11 cellular contexts compared by ENCODE assay signal in the genomic region with DNA sequence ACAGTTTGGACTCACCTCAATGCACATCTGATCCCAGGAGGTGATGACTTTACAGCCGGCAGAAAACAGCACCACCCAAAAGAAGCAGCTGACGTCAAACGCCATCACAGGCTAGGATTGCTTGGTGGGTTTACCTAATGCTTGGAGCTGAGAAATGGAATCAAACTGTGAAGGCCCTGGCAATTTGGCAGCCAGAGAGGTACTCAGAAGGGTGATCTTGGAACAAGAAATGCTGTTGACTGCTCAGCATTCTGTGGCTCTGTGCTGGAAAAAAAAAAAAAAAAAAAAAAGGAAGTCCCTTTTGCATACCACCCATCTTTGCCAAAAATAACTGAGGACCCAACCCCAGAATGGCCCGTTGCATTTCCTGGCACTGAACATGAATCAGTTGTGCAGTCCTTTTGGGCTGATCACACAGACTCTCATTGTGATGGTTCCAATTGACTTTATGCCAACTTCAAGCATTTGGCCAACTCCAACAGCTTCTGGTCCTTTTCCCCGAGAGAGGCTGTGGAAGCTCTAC. TPM values are rescaled to one million over a fixed set of nuclear protein-coding genes. Genes with fewer than 3 reads are reported as not detected.
DNase-seq lines count a peak whose midpoint lies in the region; ATAC-seq lines count a peak whose summit lies in the region.
"Had no signal": no experiment of that assay in that cellular context is flagged by ENCODE, and none has a peak within 500 bp of the region (broad histone marks: within the 10 kb centered on the region; RNA-seq: fewer than 3 reads in every experiment).

A gene (minus strand): TSS at position 263 of the 523 bp plus-strand sequence. CDS start 158 bp downstream, at position 105.

- H3K4me1 ChIP-seq in CD4-positive, alpha-beta memory T cell (ENCODE audit: insufficient read depth, low read length), result peaks cover 24% of the 10 kb centered on the region

- H3K27me3 Mint-ChIP-seq in CD4-positive, alpha-beta memory T cell, result no peaks in the 10 kb centered on the region
- H3K27me3 Mint-ChIP-seq in memory B cell, result no peaks in the 10 kb centered on the region

- intact Hi-C loops in CD4-positive, alpha-beta memory T cell (cut with micrococcal nuclease), result no loop called here

- H3K4me3 Mint-ChIP-seq in CD4-positive, alpha-beta memory T cell, result peak within 1 kb of the TSS in 3 of 8 donors; percentile 29 to 56 (median 43)
- H3K4me3 Mint-ChIP-seq in memory B cell, result peak within 1 kb of the TSS; percentile 93

- H3K9me3 ChIP-seq in CD4-positive, alpha-beta memory T cell (ENCODE audit: control insufficient read depth in 1 of 2, low read length in 2 of 2), result peaks cover 0 to 5% of the 10 kb centered on the region in 2 donors

- no peak within 1 kb of the TSS for H3K27ac ChIP-seq in CD4-positive, alpha-beta memory T cell (ENCODE audit: low read depth, low read length)

- H3K4me3 ChIP-seq in CD4-positive, alpha-beta memory T cell (ENCODE audit: low read length in 2 of 2), result no peak within 1 kb of the TSS

- H3K4me1 Mint-ChIP-seq in CD4-positive, alpha-beta memory T cell, result peaks cover 17 to 60% (median 36%) of the 10 kb centered on the region in 4 donors
- peaks cover 54% of the 10 kb centered on the region for H3K4me1 Mint-ChIP-seq in memory B cell

- H3K27me3 ChIP-seq in CD4-positive, alpha-beta memory T cell (ENCODE audit: insufficient read depth, low read length), result no peaks in the 10 kb centered on the region

- peaks cover 0 to 20% (median 10%) of the 10 kb centered on the region in 8 donors for H3K9me3 Mint-ChIP-seq in CD4-positive, alpha-beta memory T cell
- peaks cover 2% of the 10 kb centered on the region for H3K9me3 Mint-ChIP-seq in memory B cell

- peaks cover 3 to 8% of the 10 kb centered on the region in 2 donors for H3K36me3 Mint-ChIP-seq in CD4-positive, alpha-beta memory T cell
- peaks cover 30% of the 10 kb centered on the region for H3K36me3 Mint-ChIP-seq in memory B cell

- CTCF ChIA-PET in CD4-positive, alpha-beta memory T cell (lab: Charles Lee; ENCODE audit: partially characterized antibody), result interaction anchor here (29.6 kb wide), 1 partner anchor 34 kb away, joined by 851 read pairs; no protein-coding TSS in a partner anchor

- POLR2A ChIA-PET in CD4-positive, alpha-beta memory T cell (lab: Charles Lee; ENCODE audit: partially characterized antibody), result interaction anchor here (1.4 to 17.3 kb wide), 3 partner anchors 7 to 33 kb away, joined by 4 to 703 read pairs (median 9); no protein-coding TSS in a partner anchor

- no peak for DNase-seq in CD4-positive, alpha-beta memory T cell
- DNase-seq in UCSD-AML1 (lab: John Stamatoyannopoulos, UW; ENCODE audit: unreplicated experiment), result peak; percentile 37
- DNase-seq in memory B cell (ENCODE audit: low spot score in 2 of 2), result no peak
- DNase-seq in activated gamma-delta T cell treated with Interleukin-2 at 50 U/mL for 16 hours, result no peak
- no peak for DNase-seq in GM03348 (ENCODE audit: low spot score)
- DNase-seq in D341Med (ENCODE audit: low spot score), result no peak
- no peak for DNase-seq in stimulated activated CD4-positive, alpha-beta T cell treated with anti-CD3 and anti-CD28 coated beads, Interleukin-4, amount 100 ng/mL, for 1 hour
- DNase-seq: central memory CD4-positive, alpha-beta T cell; NCI-H69; stimulated activated naive CD4-positive, alpha-beta T cell had no signal

- no peaks in the 10 kb centered on the region for H3K36me3 ChIP-seq in CD4-positive, alpha-beta memory T cell (ENCODE audit: insufficient read depth, low read length)

- peak; percentile 32 for ATAC-seq in GM19395 (IDR thresholded peaks at IDR 0.05; ENCODE audit: unreplicated experiment)
- peak; percentile 43 for ATAC-seq in memory B cell (ENCODE audit: low read depth)

- H3K27ac Mint-ChIP-seq in CD4-positive, alpha-beta memory T cell, result peak within 1 kb of the TSS in 4 of 7 donors; percentile 17 to 72 (median 57)
- H3K27ac Mint-ChIP-seq in memory B cell, result peak within 1 kb of the TSS; percentile 94

RNA-seq across cellular contexts. Expression of the gene that starts here (rescaled TPM):
- under 1 TPM; 0.50 to 0.52 TPM for total RNA-seq in CD4-positive, alpha-beta memory T cell
- polyA plus RNA-seq in CD4-positive, alpha-beta memory T cell, result under 1 TPM in 1 of 2 donors, not detected in 1; 0.25 TPM
